In genomic region chr12:117874842-117875434, GRCh38 we compare ENCODE assay signal across 8 cellular contexts.
DNase-seq lines count a peak whose midpoint lies in the region; ATAC-seq and TF ChIP-seq lines count a peak whose summit lies in the region.

No MANE protein-coding gene starts in this region.

- no peaks in the 10 kb centered on the region for H3K9me3 Mint-ChIP-seq in activated T-cell treated with anti-CD3 and anti-CD28 coated beads, Interleukin-2, amount 50 U/mL, for 72 hours

- ATAC-seq in activated T-cell treated with anti-CD3 and anti-CD28 coated beads, Interleukin-2, amount 50 U/mL, for 72 hours (replicated peaks in 1 of 2), result peak; percentile 68 to 69
- no peak for ATAC-seq in GM21423 (IDR thresholded peaks at IDR 0.05; ENCODE audit: unreplicated experiment)

- H3K36me3 Mint-ChIP-seq in activated T-cell treated with anti-CD3 and anti-CD28 coated beads, Interleukin-2, amount 50 U/mL, for 72 hours (ENCODE audit: insufficient read depth in 2 of 2), result no peaks in the 10 kb centered on the region

- no peaks in the 10 kb centered on the region for H3K4me1 ChIP-seq in neutrophil (ENCODE audit: control insufficient read depth in 1 of 2, insufficient read depth in 1 of 2, low read depth in 1 of 2, low read length in 1 of 2)
- H3K4me1 ChIP-seq in testis, result peaks cover 4% of the 10 kb centered on the region

- H3K36me3 ChIP-seq in neutrophil (no peaks in the 10 kb centered on the region), testis (ENCODE audit: low read depth, missing control alignments) (no peaks in the 10 kb centered on the region)

- DNase-seq in HT1080 (ENCODE audit: low read depth) (peak; percentile 59), OCI-M1 (lab: John Stamatoyannopoulos, UW) (peak; percentile 67), fibroblast of pulmonary artery (ENCODE audit: low read depth) (peak; percentile 64), testis (peak; percentile 84)
- DNase-seq in activated T-cell treated with anti-CD3 and anti-CD28 coated beads, Interleukin-2, amount 50 U/mL, for 72 hours, result peak; percentile 64 to 79

- H3K4me1 Mint-ChIP-seq in activated T-cell treated with anti-CD3 and anti-CD28 coated beads, Interleukin-2, amount 50 U/mL, for 72 hours (ENCODE audit: low read depth), result peaks cover 15% of the 10 kb centered on the region

- no peak overlapping the region for H3K4me3 Mint-ChIP-seq in activated T-cell treated with anti-CD3 and anti-CD28 coated beads, Interleukin-2, amount 50 U/mL, for 72 hours

- no peak overlapping the region for H3K4me3 ChIP-seq in fibroblast of pulmonary artery (replicated peaks; ENCODE audit: low read depth, low read length)
- no peak overlapping the region for H3K4me3 ChIP-seq in neutrophil (ENCODE audit: low read depth in 1 of 2, low read length in 1 of 2)
- no peak overlapping the region for H3K4me3 ChIP-seq in testis

- intact Hi-C loops in testis (cut with DNase I; ENCODE audit: low total_unique reads), result no loop called here

- peaks cover 20% of the 10 kb centered on the region for H3K27me3 Mint-ChIP-seq in activated T-cell treated with anti-CD3 and anti-CD28 coated beads, Interleukin-2, amount 50 U/mL, for 72 hours (ENCODE audit: low read depth)

- H3K9me3 ChIP-seq in neutrophil (no peaks in the 10 kb centered on the region), testis (no peaks in the 10 kb centered on the region)

- TF ChIP-seq CTCF in GM12873 (IDR thresholded peaks at IDR 0.05; ENCODE audit: insufficient read depth, low read depth, low read length, missing control alignments) (peak; percentile 82), fibroblast of pulmonary artery (IDR thresholded peaks at IDR 0.05; ENCODE audit: low read length, missing control alignments) (peak; percentile 85), neutrophil (IDR thresholded peaks at IDR 0.05) (peak; percentile 36), testis (IDR thresholded peaks at IDR 0.05) (peak; percentile 80 to 94 (median 93))

- WGBS in testis, 2 donors, result 11 to 17% methylated on average over 18 to 19 of the region's 19 CpGs

- no peak for TF ChIP-seq POLR2A in testis (IDR thresholded peaks at IDR 0.05)

- no peak overlapping the region for H3K27ac ChIP-seq in neutrophil
- H3K27ac ChIP-seq in testis, result no peak overlapping the region

- H3K27ac Mint-ChIP-seq in activated T-cell treated with anti-CD3 and anti-CD28 coated beads, Interleukin-2, amount 50 U/mL, for 72 hours, result no peak overlapping the region

- H3K27me3 ChIP-seq in neutrophil, result peaks cover 44% of the 10 kb centered on the region
- H3K27me3 ChIP-seq in testis, result no peaks in the 10 kb centered on the region

Comparison
In these comparisons a context has a peak if more than half of its experiments do, and no peak if none do; other contexts are left out.
1. CTCF ChIP-seq: peak in every context shown above with its lines; median percentile 93 in testis; 85 in fibroblast of pulmonary artery; 82 in GM12873; 36 in neutrophil.